Comparison of ENCODE assay signal across 18 cellular contexts in genomic region chr2:216951166-216951565, GRCh38.
DNase-seq lines count a peak whose midpoint lies in the region.
"Had no signal": no experiment of that assay in that cellular context is flagged by ENCODE, and none has a peak within 500 bp of the region (broad histone marks: within the 10 kb centered on the region; RNA-seq: fewer than 3 reads in every experiment).

No MANE protein-coding gene starts in this region.

- no peak overlapping the region for H2BK5ac ChIP-seq in neuronal stem cell (ENCODE audit: low read length)

- no peak overlapping the region for H2BK12ac ChIP-seq in neuronal stem cell (ENCODE audit: low read length)

- H3K4me3 ChIP-seq in BLaER1 (no peak overlapping the region), neuronal stem cell (ENCODE audit: low read length in 2 of 2) (no peak overlapping the region)
- H3K4me3 ChIP-seq: GM12878, GM23248 had no signal

- WGBS in neuronal stem cell (ENCODE audit: extremely low coverage in 2 of 2, insufficient read length in 2 of 2, insufficient replicate concordance in 1 of 2), 2 donors = no CpG with 5 or more reads among the region's 4 CpGs

- H4K20me1 ChIP-seq in BLaER1 = no peaks in the 10 kb centered on the region
- H4K20me1 ChIP-seq: BLaER1 treated with 17β-estradiol and CSF1 and Interleukin-3, amounts not matched to agents 10 nM and 100 nM had no signal

- no peak overlapping the region for H2BK120ac ChIP-seq in neuronal stem cell (ENCODE audit: low read depth, low read length)

- no peak overlapping the region for H3K4ac ChIP-seq in neuronal stem cell (ENCODE audit: low read length)

- H3K4me1 ChIP-seq in BLaER1 = peaks cover 39% of the 10 kb centered on the region
- peaks cover 7 to 19% of the 10 kb centered on the region in 2 donors for H3K4me1 ChIP-seq in neuronal stem cell (ENCODE audit: control insufficient read depth in 2 of 2, insufficient read depth in 1 of 2, low read depth in 1 of 2, low read length in 2 of 2)
- H3K4me1 ChIP-seq: Caco-2 had no signal

- DNase-seq in astrocyte of the hippocampus (ENCODE audit: low read depth, low spot score) = peak; percentile 5
- DNase-seq in kidney tubule cell (ENCODE audit: low spot score) = peak; percentile 57
- DNase-seq in activated CD4-positive, alpha-beta T cell treated with anti-CD3 and anti-CD28 coated beads, Interleukin-2, amount 50 U/mL, for 48 hours = no peak
- no peak for DNase-seq in COLO668 (lab: John Stamatoyannopoulos, UW; ENCODE audit: unreplicated experiment)
- no peak for DNase-seq in neuronal stem cell (ENCODE audit: low spot score)
- DNase-seq: Caco-2; CD4-positive, alpha-beta memory T cell; DMS153; DND-41; EL; GDM1; GM23248; H7; HCEC 1CT had no signal

- H3K27ac ChIP-seq in BLaER1 (no peak overlapping the region), neuronal stem cell (replicated peaks; ENCODE audit: low read length) (no peak overlapping the region)
- H3K27ac ChIP-seq: 22Rv1, GM23248 had no signal

- H3K4me2 ChIP-seq in BLaER1 = peak overlapping the region; percentile 73
- H3K4me2 ChIP-seq in neuronal stem cell (ENCODE audit: insufficient read depth, low read length, poor library complexity, severe bottlenecking) = no peak overlapping the region

- H3K9ac ChIP-seq in BLaER1 (no peak overlapping the region), neuronal stem cell (ENCODE audit: low read depth, low read length, poor library complexity) (no peak overlapping the region)
- H3K9ac ChIP-seq: GM23248 had no signal

- H4K8ac ChIP-seq in neuronal stem cell (ENCODE audit: low read depth, low read length) = no peak overlapping the region

- H3K23ac ChIP-seq in neuronal stem cell (ENCODE audit: low read depth, low read length, poor library complexity) = no peak overlapping the region

- H3K36me3 ChIP-seq in BLaER1 (no peaks in the 10 kb centered on the region; the same call in 1 of the 2 replicates), neuronal stem cell (replicated peaks in 1 of 2; ENCODE audit: control insufficient read depth in 2 of 2, insufficient read depth in 2 of 2, low read length in 2 of 2) (no peaks in the 10 kb centered on the region)

- H2BK15ac ChIP-seq in neuronal stem cell (ENCODE audit: low read length) = no peak overlapping the region

- H4K91ac ChIP-seq in neuronal stem cell (ENCODE audit: low read depth, low read length, poor library complexity) = no peak overlapping the region

- H3K18ac ChIP-seq in neuronal stem cell (ENCODE audit: low read length) = no peak overlapping the region

- no peak overlapping the region for H2AK5ac ChIP-seq in neuronal stem cell (ENCODE audit: low read depth, low read length)

- H3K9me3 ChIP-seq in BLaER1 (peaks cover 48% of the 10 kb centered on the region), neuronal stem cell (replicated peaks in 1 of 2; ENCODE audit: control insufficient read depth in 2 of 2, insufficient read depth in 1 of 2, low read depth in 1 of 2, low read length in 2 of 2) (peaks cover 0 to 28% of the 10 kb centered on the region in 2 donors)
- H3K9me3 ChIP-seq: Caco-2 had no signal

- no peaks in the 10 kb centered on the region for H3K79me1 ChIP-seq in neuronal stem cell (ENCODE audit: low read depth, low read length)

- H2AFZ ChIP-seq in neuronal stem cell (ENCODE audit: low read length) = no peak overlapping the region
- H2AFZ ChIP-seq: GM23248 had no signal

- no peaks in the 10 kb centered on the region for H3K27me3 ChIP-seq in BLaER1
- H3K27me3 ChIP-seq in neuronal stem cell (ENCODE audit: control insufficient read depth in 3 of 3, insufficient read depth in 3 of 3, low read depth in 1 of 3, low read length in 3 of 3) = no peaks in the 10 kb centered on the region

- no peak overlapping the region for H3K14ac ChIP-seq in neuronal stem cell (ENCODE audit: low read length)

Comparison
In these comparisons a context has a peak if more than half of its experiments do, and no peak if none do; other contexts are left out.
1. DNase-seq: peak in astrocyte of the hippocampus (single experiment) and kidney tubule cell (single experiment); none in activated CD4-positive, alpha-beta T cell treated with anti-CD3 and anti-CD28 coated beads, Interleukin-2, amount 50 U/mL, for 48 hours (0 of 2), COLO668 (single experiment) and neuronal stem cell (single experiment).